In the genomic region with DNA sequence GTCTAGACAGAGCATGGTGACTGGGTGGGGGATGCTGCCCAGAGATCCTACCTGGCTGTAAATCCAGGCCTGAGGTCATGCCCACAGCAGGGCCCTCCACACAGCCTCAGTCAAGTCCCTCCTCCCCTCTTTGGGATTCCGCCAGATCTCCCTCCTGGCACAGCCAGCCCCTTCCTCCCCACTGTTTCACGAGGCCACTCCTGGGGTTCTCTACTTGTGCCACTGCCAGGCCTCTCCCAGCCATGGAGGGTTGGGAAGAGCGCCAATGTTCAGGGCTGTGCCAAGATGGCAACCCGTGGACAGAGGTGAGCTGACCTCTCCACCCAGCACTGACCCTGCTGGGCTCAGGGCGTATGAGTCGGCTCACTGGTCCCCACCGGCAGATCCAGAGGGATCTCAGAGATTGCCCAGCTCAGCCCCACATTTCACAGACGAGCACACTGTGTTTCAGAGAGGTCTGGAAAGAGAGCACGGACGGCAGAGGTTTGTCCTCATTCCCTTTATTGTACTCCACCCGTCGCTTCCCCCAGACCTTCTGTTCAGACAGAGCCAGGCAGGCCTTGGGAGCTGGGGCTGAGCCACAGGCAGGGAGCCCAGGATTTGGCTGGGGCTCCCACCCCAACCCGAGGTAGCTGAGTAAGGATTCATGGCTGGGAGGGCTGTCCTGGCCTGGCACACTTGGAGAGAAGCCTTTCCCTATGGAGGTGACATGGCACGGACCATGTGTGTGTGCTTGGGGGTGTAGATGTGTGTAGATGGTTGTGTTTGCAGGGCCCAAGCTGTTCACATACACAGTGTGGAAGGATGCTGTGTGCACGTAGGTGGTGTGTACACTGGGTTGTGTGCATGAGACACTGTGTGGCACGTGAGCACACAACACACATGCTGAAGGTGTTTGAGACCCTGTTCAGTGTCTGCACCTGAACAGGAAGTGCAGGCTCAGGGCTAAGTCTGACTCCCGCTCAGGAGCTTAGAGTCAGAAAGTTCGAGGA, we compare ENCODE assay signal across 14 cellular contexts. TPM values are rescaled to one million over a fixed set of nuclear protein-coding genes. Genes with fewer than 3 reads are reported as not detected.
DNase-seq lines count a peak whose midpoint lies in the region; ATAC-seq, FAIRE-seq and TF ChIP-seq lines count a peak whose summit lies in the region.
"Had no signal": no experiment of that assay in that cellular context is flagged by ENCODE, and none has a peak within 500 bp of the region (broad histone marks: within the 10 kb centered on the region; RNA-seq: fewer than 3 reads in every experiment).

No MANE protein-coding gene starts in this region.

- no peak for ATAC-seq in pancreas
- ATAC-seq in HG03135 (IDR thresholded peaks at IDR 0.05; ENCODE audit: unreplicated experiment) = no peak
- ATAC-seq: activated T-cell treated with anti-CD3 and anti-CD28 coated beads, Interleukin-2, amount 50 U/mL, for 72 hours had no signal

- H3K9me3 ChIP-seq in esophagus (ENCODE audit: control insufficient read depth in 2 of 2, insufficient read depth in 1 of 2, low read depth in 1 of 2, low read length in 1 of 2) (no peaks in the 10 kb centered on the region), pancreas (no peaks in the 10 kb centered on the region)

- H3K4me1 ChIP-seq in esophagus (ENCODE audit: control insufficient read depth in 2 of 2, insufficient read depth in 2 of 2, low read length in 1 of 2) (peaks cover 3 to 30% of the 10 kb centered on the region in 2 donors), pancreas (peaks cover 28 to 38% (median 37%) of the 10 kb centered on the region in 3 donors)

- H3K27me3 ChIP-seq in esophagus (ENCODE audit: control insufficient read depth in 1 of 2, insufficient read depth in 2 of 2, low read length in 2 of 2) (no peaks in the 10 kb centered on the region), pancreas (no peaks in the 10 kb centered on the region)

- H3K4me3 ChIP-seq in esophagus (ENCODE audit: low read depth in 1 of 2, low read length in 2 of 2) = no peak overlapping the region
- H3K4me3 ChIP-seq in pancreas = no peak overlapping the region

- in situ Hi-C loops in KBM-7 (cut with MboI; ENCODE audit: low pct_unique_long_range_greater_than_20kb, low sequenced_read_pairs) = no loop called here

- H3K36me3 ChIP-seq in esophagus (ENCODE audit: control insufficient read depth in 2 of 2, insufficient read depth in 2 of 2, low read length in 1 of 2) (no peaks in the 10 kb centered on the region), pancreas (no peaks in the 10 kb centered on the region)

- DNase-seq in DMS79 (lab: John Stamatoyannopoulos, UW) (peak; percentile 17), NCI-H1694 (lab: John Stamatoyannopoulos, UW) (peak; percentile 26), pancreas (peak in 4 of 6 donors; percentile 64 to 75 (median 68)), KBM-7 (no peak), MV-4-11 (lab: John Stamatoyannopoulos, UW) (no peak), NCI-H1417 (lab: John Stamatoyannopoulos, UW) (no peak)
- DNase-seq: activated T-cell treated with anti-CD3 and anti-CD28 coated beads, Interleukin-2, amount 50 U/mL, for 72 hours; AML-193; NCI-H774 had no signal

- WGBS in esophagus, 2 donors = 58 to 60% methylated on average over 18 of the region's 18 CpGs
- 62 to 64% methylated on average over 17 to 18 of the region's 18 CpGs for WGBS in pancreas, 2 donors

- H3K27ac ChIP-seq in esophagus (ENCODE audit: low read depth in 2 of 2, low read length in 1 of 2) = peak overlapping the region; percentile 14 to 20
- H3K27ac ChIP-seq in pancreas = peak overlapping the region in 3 of 4 donors; percentile 26 to 79 (median 77)

- TF ChIP-seq CTCF in pancreas (IDR thresholded peaks at IDR 0.05) = no peak

- intact Hi-C loops in pancreas (cut with DNase I) = no loop called here

- FAIRE-seq in pancreas (lab: Jason Lieb, UNC) = no peak
- FAIRE-seq: GM19239, RCC 7860, TTC549 had no signal

RNA-seq across cellular contexts. Expression of gene CAMKK1, which starts 3.6 kb away (rescaled TPM):
- polyA plus RNA-seq in esophagus = 1 to 10 TPM; 4.9 to 5.3 TPM
- total RNA-seq in pancreas = 10 to 100 TPM in 1 of 6 donors, 1 to 10 TPM in 5; 4.2 to 11.9 (median 5.0) TPM
- 10 to 100 TPM; 17.1 to 23.0 TPM for polyA plus RNA-seq in pancreas

RNA-seq across cellular contexts. Expression of gene P2RX1, which starts 19.9 kb away (rescaled TPM):
- polyA plus RNA-seq in esophagus (1 to 10 TPM; 5.9 to 7.1 TPM), pancreas (10 to 100 TPM; 21.8 to 37.1 TPM)
- 10 to 100 TPM; 17.7 to 41.8 (median 24.9) TPM for total RNA-seq in pancreas

RNA-seq across cellular contexts. Expression of gene NCBP3, which starts 50.4 kb away (rescaled TPM):
- polyA plus RNA-seq in esophagus (10 to 100 TPM; 17.1 to 18.9 TPM), pancreas (10 to 100 TPM; 27.1 to 34.2 TPM)
- total RNA-seq in pancreas = 10 to 100 TPM; 13.7 to 26.0 (median 13.8) TPM

Comparison
In these comparisons a context has a peak if more than half of its experiments do, and no peak if none do; other contexts are left out.
1. DNase-seq: peak in DMS79 (single experiment), NCI-H1694 (single experiment) and pancreas (4 of 6); none in KBM-7 (single experiment), MV-4-11 (single experiment) and NCI-H1417 (0 of 3).